ENCODE assay signal across 22 cellular contexts in genomic region chr18:2926528-2926927, GRCh38.
DNase-seq lines count a peak whose midpoint lies in the region; ATAC-seq and TF ChIP-seq lines count a peak whose summit lies in the region.
"Had no signal": no experiment of that assay in that cellular context is flagged by ENCODE, and none has a peak within 500 bp of the region (broad histone marks: within the 10 kb centered on the region; RNA-seq: fewer than 3 reads in every experiment).

No MANE protein-coding gene starts in this region.

- H3K4me1 ChIP-seq in cardiac muscle cell (ENCODE audit: low read depth) (no peaks in the 10 kb centered on the region), right lobe of liver (no peaks in the 10 kb centered on the region), tibial artery (no peaks in the 10 kb centered on the region), mucosa of descending colon (ENCODE audit: low read depth) (no peaks in the 10 kb centered on the region)
- H3K4me1 ChIP-seq: SJSA1 had no signal

- H3K27ac Mint-ChIP-seq in T-helper 2 cell treated with Interferon-gamma antibody and Interleukin-4, amounts not matched to agents 5 μg/mL and 100 μg/mL, for 36 hours = peak overlapping the region; percentile 49

- peaks cover 56% of the 10 kb centered on the region for H3K36me3 ChIP-seq in cardiac muscle cell
- peaks cover 19 to 100% (median 65%) of the 10 kb centered on the region in 4 donors for H3K36me3 ChIP-seq in right lobe of liver
- peaks cover 89 to 98% (median 90%) of the 10 kb centered on the region in 3 donors for H3K36me3 ChIP-seq in tibial artery
- no peaks in the 10 kb centered on the region for H3K36me3 ChIP-seq in mucosa of descending colon (ENCODE audit: low read depth)

- no peak overlapping the region for H3K4me3 Mint-ChIP-seq in T-helper 2 cell treated with Interferon-gamma antibody and Interleukin-4, amounts not matched to agents 5 μg/mL and 100 μg/mL, for 36 hours
- H3K4me3 Mint-ChIP-seq: CD14-positive monocyte had no signal

- no peak for ATAC-seq in Right ventricle myocardium inferior
- peak in 3 of 4 donors; percentile 5 to 15 (median 5) for ATAC-seq in right lobe of liver
- no peak for ATAC-seq in mucosa of descending colon

- no peaks in the 10 kb centered on the region for H3K9me3 Mint-ChIP-seq in T-helper 2 cell treated with Interferon-gamma antibody and Interleukin-4, amounts not matched to agents 5 μg/mL and 100 μg/mL, for 36 hours
- H3K9me3 Mint-ChIP-seq: CD14-positive monocyte had no signal

- intact Hi-C loops in Right ventricle myocardium inferior (cut with DNase I) (no loop called here), right lobe of liver (cut with DNase I) (loop anchor here in 1 of 2 donors (10.0 kb wide), 1 partner anchor 148 kb away; no protein-coding TSS in a partner anchor), tibial artery (cut with DNase I; ENCODE audit: low total_unique reads) (loop anchor here (5.0 kb wide), 1 partner anchor 306 kb away; no protein-coding TSS in a partner anchor), mucosa of descending colon (cut with DNase I, micrococcal nuclease) (loop anchor here in 1 of 2 donors (10.0 kb wide), 1 partner anchor 138 kb away; no protein-coding TSS in a partner anchor)

- H3K36me3 Mint-ChIP-seq in T-helper 2 cell treated with Interferon-gamma antibody and Interleukin-4, amounts not matched to agents 5 μg/mL and 100 μg/mL, for 36 hours (ENCODE audit: low read depth) = peaks cover 62% of the 10 kb centered on the region

- peak overlapping the region; percentile 19 for H3K27ac ChIP-seq in cardiac muscle cell
- H3K27ac ChIP-seq in right lobe of liver = no peak overlapping the region
- H3K27ac ChIP-seq in tibial artery = no peak overlapping the region
- H3K27ac ChIP-seq: 22Rv1, KMS-11, PC-9, RWPE1, SJSA1 had no signal

- TF ChIP-seq CTCF in cardiac muscle cell (IDR thresholded peaks at IDR 0.05; ENCODE audit: low read depth, low read length) (no peak), right lobe of liver (IDR thresholded peaks at IDR 0.05) (no peak), tibial artery (IDR thresholded peaks at IDR 0.05) (no peak), mucosa of descending colon (IDR thresholded peaks at IDR 0.05) (no peak)

- no peak for TF ChIP-seq POLR2A in right lobe of liver (IDR thresholded peaks at IDR 0.05)

- no peaks in the 10 kb centered on the region for H3K27me3 Mint-ChIP-seq in T-helper 2 cell treated with Interferon-gamma antibody and Interleukin-4, amounts not matched to agents 5 μg/mL and 100 μg/mL, for 36 hours (ENCODE audit: low read depth)

- no peak for DNase-seq in T-helper 2 cell treated with Interferon-gamma antibody and Interleukin-4, amounts not matched to agents 5 μg/mL and 100 μg/mL, for 36 hours (ENCODE audit: low spot score)
- no peak for DNase-seq in T-helper 2 cell
- DNase-seq in cardiac muscle cell (ENCODE audit: low read depth in 1 of 2, low spot score in 1 of 2) = no peak
- DNase-seq in Right ventricle myocardium inferior (ENCODE audit: missing footprints) = no peak
- DNase-seq in right lobe of liver = no peak
- DNase-seq in tibial artery = no peak
- no peak for DNase-seq in mucosa of descending colon
- DNase-seq in NCI-H146 treated with DMSO at 0.1 percent for 48 hours (lab: John Stamatoyannopoulos, UW; ENCODE audit: unreplicated experiment) = no peak
- DNase-seq: AML-193, COR-L47, DMS 273 treated with DMSO at 0.1 percent for 48 hours, DND-41, NCI-H1417, NCI-H187 treated with DMSO at 0.1 percent for 48 hours, NCI-H345, NCI-H524 treated with DMSO at 0.1 percent for 48 hours, PC-9 had no signal

- 83% methylated on average over 1 of the region's 4 CpGs for WGBS in right lobe of liver (ENCODE audit: insufficient coverage, low coverage, low lambda C conversion rate, missing lambda C conversion rate)

- no peaks in the 10 kb centered on the region for H3K27me3 ChIP-seq in cardiac muscle cell
- H3K27me3 ChIP-seq in right lobe of liver = no peaks in the 10 kb centered on the region
- H3K27me3 ChIP-seq in tibial artery = no peaks in the 10 kb centered on the region
- H3K27me3 ChIP-seq: SJSA1 had no signal

- H3K4me1 Mint-ChIP-seq in T-helper 2 cell treated with Interferon-gamma antibody and Interleukin-4, amounts not matched to agents 5 μg/mL and 100 μg/mL, for 36 hours (ENCODE audit: low read depth) = peaks cover 2% of the 10 kb centered on the region
- H3K4me1 Mint-ChIP-seq: CD14-positive monocyte had no signal

- H3K4me3 ChIP-seq in cardiac muscle cell (no peak overlapping the region), right lobe of liver (no peak overlapping the region), tibial artery (no peak overlapping the region), mucosa of descending colon (no peak overlapping the region)
- H3K4me3 ChIP-seq: PC-9, SJSA1 had no signal

- H3K9me3 ChIP-seq in cardiac muscle cell (ENCODE audit: low read depth) (no peaks in the 10 kb centered on the region), right lobe of liver (no peaks in the 10 kb centered on the region), tibial artery (no peaks in the 10 kb centered on the region), mucosa of descending colon (no peaks in the 10 kb centered on the region)
- H3K9me3 ChIP-seq: SJSA1 had no signal

Comparison
In these comparisons a context has a peak if more than half of its experiments do, and no peak if none do; other contexts are left out.
1. ATAC-seq: peak in right lobe of liver (3 of 4); none in Right ventricle myocardium inferior (single experiment) and mucosa of descending colon (single experiment).